7 cellular contexts compared by ENCODE assay signal in genomic region chr1:92487078-92487605, GRCh38. TPM values are rescaled to one million over a fixed set of nuclear protein-coding genes. Genes with fewer than 3 reads are reported as not detected.
DNase-seq lines count a peak whose midpoint lies in the region; ATAC-seq, FAIRE-seq and TF ChIP-seq lines count a peak whose summit lies in the region.

No MANE protein-coding gene starts in this region.

- H3K9me2 ChIP-seq in Loucy (replicated peaks; ENCODE audit: low read depth, low read length) (no peaks in the 10 kb centered on the region), PC-9 (ENCODE audit: insufficient read depth) (no peaks in the 10 kb centered on the region)

- no peak overlapping the region for H2BK20ac ChIP-seq in H1 (ENCODE audit: low read length)

- H4K20me1 ChIP-seq in Loucy (ENCODE audit: insufficient read depth, low read length, poor library complexity, severe bottlenecking) (no peaks in the 10 kb centered on the region), H1 (replicated peaks in 1 of 2; ENCODE audit: control insufficient read depth in 1 of 2, insufficient read depth in 2 of 2, low read length in 2 of 2) (peaks cover 0 to 10% of the 10 kb centered on the region in 2 experiments), PC-9 (ENCODE audit: insufficient read depth) (no peaks in the 10 kb centered on the region)

- ATAC-seq in psoas muscle (no peak), GM19397 (IDR thresholded peaks at IDR 0.05; ENCODE audit: unreplicated experiment) (no peak)

- CTCF ChIA-PET in H1 (lab: Charles Lee; ENCODE audit: partially characterized antibody) (interaction anchor here (0.5 to 1.2 kb wide), 5 partner anchors 24 to 545 kb away, joined by 3 to 4 read pairs (median 3); no protein-coding TSS in a partner anchor), PC-9 (lab: Charles Lee) (interaction anchor here (0.8 kb wide), 1 partner anchor 177 kb away, joined by 3 read pairs; no protein-coding TSS in a partner anchor)

- no peak for DNase-seq in GM12864 (ENCODE audit: low read depth)
- DNase-seq in H1 (ENCODE audit: low read depth in 1 of 2, low spot score in 2 of 2) = no peak
- DNase-seq in psoas muscle = no peak
- no peak for DNase-seq in NCI-H2081 (lab: John Stamatoyannopoulos, UW)
- no peak for DNase-seq in PC-9

- no peak for TF ChIP-seq RAD21 in H1 (IDR thresholded peaks at IDR 0.05 in 1 of 2, conservative IDR thresholded peaks at IDR 0.05 in 1 of 2; ENCODE audit: low read depth in 2 of 2, low read length in 2 of 2)

- H2AFZ ChIP-seq in Loucy (ENCODE audit: low read length) (no peak overlapping the region), H1 (ENCODE audit: low read length) (no peak overlapping the region), PC-9 (no peak overlapping the region)

- POLR2A ChIA-PET in H1 (lab: Charles Lee; ENCODE audit: partially characterized antibody) (no interaction called here), PC-9 (lab: Charles Lee; ENCODE audit: unreplicated experiment) (no interaction called here)

- H2BK5ac ChIP-seq in H1 (ENCODE audit: low read depth, low read length) = no peak overlapping the region

- no peak overlapping the region for H3K9ac ChIP-seq in Loucy (ENCODE audit: low read depth, low read length, poor library complexity, severe bottlenecking)
- H3K9ac ChIP-seq in H1 (replicated peaks in 1 of 4; ENCODE audit: extremely low read depth in 1 of 4, low read depth in 3 of 4, low read length in 3 of 4) = no peak overlapping the region

- TF ChIP-seq CTCF in GM12864 (IDR thresholded peaks at IDR 0.05; ENCODE audit: low read depth, low read length, missing control alignments) = no peak
- no peak for TF ChIP-seq CTCF in Loucy (conservative IDR thresholded peaks at IDR 0.05; ENCODE audit: low read length)
- TF ChIP-seq CTCF in H1 (IDR thresholded peaks at IDR 0.05; ENCODE audit: control extremely low read depth in 1 of 3, insufficient read depth in 1 of 3, low read depth in 1 of 3, low read length in 3 of 3) = no peak
- TF ChIP-seq CTCF in psoas muscle (IDR thresholded peaks at IDR 0.05) = no peak
- TF ChIP-seq CTCF in PC-9 (conservative IDR thresholded peaks at IDR 0.05) = no peak

- H4K8ac ChIP-seq in H1 (ENCODE audit: extremely low read depth, insufficient read depth, low read length) = no peak overlapping the region

- no peak overlapping the region for H3K14ac ChIP-seq in H1 (ENCODE audit: insufficient read length)

- H3K79me1 ChIP-seq in H1 (ENCODE audit: low read depth, low read length) = no peaks in the 10 kb centered on the region

- H3K4ac ChIP-seq in H1 (replicated peaks; ENCODE audit: insufficient read length, low read depth, low read length) = no peak overlapping the region

- H3K9me3 ChIP-seq in Loucy (ENCODE audit: insufficient read depth, low read depth, low read length) (no peaks in the 10 kb centered on the region), H1 (ENCODE audit: insufficient read depth in 2 of 2, low read depth in 1 of 2, low read length in 1 of 2) (no peaks in the 10 kb centered on the region), psoas muscle (no peaks in the 10 kb centered on the region), PC-9 (ENCODE audit: insufficient read depth, low read depth) (no peaks in the 10 kb centered on the region)

- no peaks in the 10 kb centered on the region for H3K27me3 ChIP-seq in Loucy (ENCODE audit: insufficient read depth, low read length, poor library complexity, severe bottlenecking)
- peaks cover 57 to 73% (median 68%) of the 10 kb centered on the region in 4 experiments for H3K27me3 ChIP-seq in H1 (replicated peaks in 1 of 4; ENCODE audit: control insufficient read depth in 3 of 4, extremely low read depth in 1 of 4, insufficient read depth in 3 of 4, low read length in 3 of 4)
- peaks cover 5 to 75% (median 41%) of the 10 kb centered on the region in 3 donors for H3K27me3 ChIP-seq in psoas muscle (ENCODE audit: insufficient read depth in 3 of 3, low read length in 2 of 3)
- H3K27me3 ChIP-seq in PC-9 (ENCODE audit: insufficient read depth, low read depth) = peaks cover 37% of the 10 kb centered on the region; the same call in 1 of the 2 replicates

- no peak overlapping the region for H3K18ac ChIP-seq in H1 (ENCODE audit: extremely low read depth, low read length)

- no peaks in the 10 kb centered on the region for H3K36me3 ChIP-seq in Loucy (ENCODE audit: insufficient read depth, low read length)
- H3K36me3 ChIP-seq in H1 (ENCODE audit: control insufficient read depth in 2 of 4, insufficient read depth in 4 of 4, low read length in 3 of 4) = peaks cover 0 to 2% (median 0%) of the 10 kb centered on the region in 4 experiments; a peak in 1 of 8 replicates
- H3K36me3 ChIP-seq in psoas muscle (ENCODE audit: insufficient read depth in 1 of 2, low read depth in 1 of 2) = no peaks in the 10 kb centered on the region
- H3K36me3 ChIP-seq in PC-9 (ENCODE audit: low read depth) = no peaks in the 10 kb centered on the region

- H3K4me3 ChIP-seq in GM12864 (ENCODE audit: low read depth, low read length) = peak overlapping the region; percentile 66
- peak overlapping the region; percentile 90 for H3K4me3 ChIP-seq in Loucy (ENCODE audit: low read length, poor library complexity, severe bottlenecking)
- H3K4me3 ChIP-seq in H1 (ENCODE audit: extremely low read depth in 1 of 4, insufficient read depth in 2 of 4, low read depth in 3 of 4, low read length in 4 of 4) = peak overlapping the region; percentile 31 to 63 (median 44); a peak in 6 of 8 replicates
- peak overlapping the region; percentile 68 for H3K4me3 ChIP-seq in psoas muscle
- H3K4me3 ChIP-seq in PC-9 = no peak overlapping the region

- no peak overlapping the region for H3K56ac ChIP-seq in H1 (replicated peaks; ENCODE audit: insufficient read length, low read depth, low read length)

- no peak overlapping the region for H3K23ac ChIP-seq in H1 (ENCODE audit: insufficient read length)

- H4K91ac ChIP-seq in H1 (replicated peaks; ENCODE audit: insufficient read length, low read length) = no peak overlapping the region

- H2BK12ac ChIP-seq in H1 (ENCODE audit: low read depth, low read length) = no peak overlapping the region

- peaks cover 22% of the 10 kb centered on the region for H3K79me2 ChIP-seq in Loucy (ENCODE audit: insufficient read depth, low read length)
- no peaks in the 10 kb centered on the region for H3K79me2 ChIP-seq in H1 (ENCODE audit: control insufficient read depth in 1 of 2, insufficient read depth in 2 of 2, low read length in 2 of 2)
- no peaks in the 10 kb centered on the region for H3K79me2 ChIP-seq in PC-9 (ENCODE audit: low read depth)

- H3K4me2 ChIP-seq in Loucy (ENCODE audit: low read depth, low read length, poor library complexity, severe bottlenecking) = peak overlapping the region; percentile 95
- peak overlapping the region; percentile 81 to 97 for H3K4me2 ChIP-seq in H1 (ENCODE audit: insufficient read depth in 1 of 2, low read depth in 2 of 2, low read length in 2 of 2)
- H3K4me2 ChIP-seq in PC-9 = no peak overlapping the region

- intact Hi-C loops in psoas muscle (cut with DNase I) = no loop called here
- intact Hi-C loops in PC-9 (cut with micrococcal nuclease; ENCODE audit: unreplicated experiment) = no loop called here

- H3F3A ChIP-seq in Loucy (ENCODE audit: low read depth) (peaks cover 8% of the 10 kb centered on the region; the same call in 1 of the 2 replicates), PC-9 (ENCODE audit: insufficient read depth, low read depth) (no peaks in the 10 kb centered on the region)

- H2AK5ac ChIP-seq in H1 (ENCODE audit: low read depth, low read length) = no peak overlapping the region

- peaks cover 23% of the 10 kb centered on the region; the same call in 1 of the 2 replicates for H3K23me2 ChIP-seq in H1 (ENCODE audit: low read depth, low read length)

- H4K5ac ChIP-seq in H1 (ENCODE audit: insufficient read length, low read depth, low read length) = no peak overlapping the region

- no peak for TF ChIP-seq POLR2A in H1 (IDR thresholded peaks at IDR 0.05; ENCODE audit: control extremely low read depth in 1 of 2, low read depth in 2 of 2, low read length in 2 of 2)

- 19% methylated on average over 7 of the region's 7 CpGs; no CpG with 5 or more reads in 1 of the 2 experiments for WGBS in H1 (ENCODE audit: extremely low coverage in 1 of 2, insufficient coverage in 1 of 2, insufficient read length in 1 of 2, insufficient replicate concordance in 2 of 2, low coverage in 1 of 2, low lambda C conversion rate in 2 of 2, missing lambda C conversion rate in 1 of 2), 2 experiments
- 75 to 79% (median 78%) methylated on average over 7 of the region's 7 CpGs for WGBS in psoas muscle, 3 donors

- H2BK120ac ChIP-seq in H1 (replicated peaks; ENCODE audit: low read depth, low read length) = no peak overlapping the region

- H3K4me1 ChIP-seq in Loucy (ENCODE audit: insufficient read depth, low read length, poor library complexity, severe bottlenecking) (peaks cover 16% of the 10 kb centered on the region), H1 (replicated peaks in 1 of 4; ENCODE audit: control insufficient read depth in 3 of 4, insufficient read depth in 4 of 4, low read length in 3 of 4) (peaks cover 0 to 33% (median 19%) of the 10 kb centered on the region in 4 experiments; a peak in 6 of 7 replicates), psoas muscle (peaks cover 30% of the 10 kb centered on the region), PC-9 (replicated peaks; ENCODE audit: insufficient read depth) (peaks cover 18% of the 10 kb centered on the region; the same call in 1 of the 2 replicates)

- TF ChIP-seq EP300 in H1 (IDR thresholded peaks at IDR 0.05; ENCODE audit: borderline replicate concordance in 1 of 2, low read depth in 2 of 2, low read length in 2 of 2) = no peak

- no peak for FAIRE-seq in H1 (lab: Jason Lieb, UNC)

- no peak overlapping the region for H2BK15ac ChIP-seq in H1 (ENCODE audit: low read length)

- BruUV-seq in PC-9 (replicated peaks; lab: Mats Ljungman, UMichigan) = no TSS peak

- H3K27ac ChIP-seq in H1 (ENCODE audit: low read depth, low read length) = no peak overlapping the region
- H3K27ac ChIP-seq in psoas muscle = no peak overlapping the region
- no peak overlapping the region for H3K27ac ChIP-seq in PC-9

TF ChIP-seq in H1, 55 proteins besides CTCF, POLR2A, EP300 and RAD21:
- TF ChIP-seq SUZ12 (IDR thresholded peaks at IDR 0.05; ENCODE audit: low read length) = peak; percentile 11; the same call in 1 of the 2 replicates
- no peak for TF ChIP-seq KDM5A (IDR thresholded peaks at IDR 0.05; ENCODE audit: low read length)

RNA-seq across cellular contexts. Expression of gene GFI1, which starts 0.4 kb away (rescaled TPM):
- total RNA-seq in H1 (2021; fragmentation: NEBNext Ultra II Directional; extraction: Animal tissue kit (Norgen Biotek cat#: 25700)) = 0.17 and 0.19 TPM in 2 replicates
- polyA plus RNA-seq in H1 (2011; rRNA removed) (0.08 TPM in 2 replicates), psoas muscle (under 1 TPM in 2 of 3 donors, not detected in 1; 0.01 to 0.05 TPM)
- 0.09 TPM for polyA plus RNA-seq in H1 (2011; cell fraction: cytosol; rRNA removed)
- 0.16 TPM for polyA plus RNA-seq in H1 (2011; cell fraction: nucleus; rRNA removed)
- 0.08 to 0.17 TPM (median 0.08 TPM) in 3 of 4 replicates, not detected in the other for polyA plus RNA-seq in H1 (2012, experiment 1 of 2)
- not detected for polyA plus RNA-seq in H1 (2012, experiment 2 of 2)
- 0.04 TPM for polyA plus RNA-seq in H1 (2013, experiment 1 of 2)
- polyA plus RNA-seq in H1 (2013, experiment 2 of 2) = 0.06 TPM
- 0.15 and 0.28 TPM in 2 replicates for polyA minus RNA-seq in H1 (2011; rRNA and poly(A)+ RNA removed)
- polyA minus RNA-seq in H1 (2011; cell fraction: cytosol; rRNA and poly(A)+ RNA removed) = not detected
- polyA minus RNA-seq in H1 (2011; cell fraction: nucleus; rRNA and poly(A)+ RNA removed) = not detected
- total RNA-seq in psoas muscle (under 1 TPM in 3 of 4 donors, not detected in 1; 0.17 to 0.36 (median 0.20) TPM), PC-9 (2021) (0.35 and 0.53 TPM in 2 replicates)
